In genomic region chr9:101409079-101409477, GRCh38 we compare ENCODE assay signal across 22 cellular contexts. TPM values are rescaled to one million over a fixed set of nuclear protein-coding genes. Genes with fewer than 3 reads are reported as not detected.
DNase-seq lines count a peak whose midpoint lies in the region; ATAC-seq, FAIRE-seq and TF ChIP-seq lines count a peak whose summit lies in the region.
"Had no signal": no experiment of that assay in that cellular context is flagged by ENCODE, and none has a peak within 500 bp of the region (broad histone marks: within the 10 kb centered on the region; RNA-seq: fewer than 3 reads in every experiment).

No MANE protein-coding gene starts in this region.

- no peak overlapping the region for H3K4me3 Mint-ChIP-seq in naive thymus-derived CD8-positive, alpha-beta T cell
- H3K4me3 Mint-ChIP-seq: activated CD4-positive, alpha-beta T cell treated with anti-CD3 and anti-CD28 coated beads, Interleukin-2, amount 10 ng/mL, durations not matched to agents 7 days and 5 days; CD4-positive, CD25-positive, alpha-beta regulatory T cell; central memory CD8-positive, alpha-beta T cell; effector memory CD8-positive, alpha-beta T cell had no signal

- no peaks in the 10 kb centered on the region for H3K27me3 Mint-ChIP-seq in naive thymus-derived CD8-positive, alpha-beta T cell
- H3K27me3 Mint-ChIP-seq: activated CD4-positive, alpha-beta T cell treated with anti-CD3 and anti-CD28 coated beads, Interleukin-2, amount 10 ng/mL, durations not matched to agents 7 days and 5 days; CD4-positive, CD25-positive, alpha-beta regulatory T cell; central memory CD8-positive, alpha-beta T cell; effector memory CD8-positive, alpha-beta T cell had no signal

- POLR2A ChIA-PET in naive thymus-derived CD8-positive, alpha-beta T cell (lab: Charles Lee), result interaction anchor here (2.2 kb wide), 1 partner anchor 10 kb away, joined by 10 read pairs; the partner anchor contains the start of genes MRPL50 and ZNF189

- H3K27ac Mint-ChIP-seq in naive thymus-derived CD8-positive, alpha-beta T cell, result no peak overlapping the region
- H3K27ac Mint-ChIP-seq: activated CD4-positive, alpha-beta T cell treated with anti-CD3 and anti-CD28 coated beads, Interleukin-2, amount 10 ng/mL, durations not matched to agents 7 days and 5 days; CD4-positive, CD25-positive, alpha-beta regulatory T cell; effector memory CD8-positive, alpha-beta T cell had no signal

- H3K36me3 Mint-ChIP-seq in naive thymus-derived CD8-positive, alpha-beta T cell, result peaks cover 66 to 84% (median 75%) of the 10 kb centered on the region in 3 donors

- ATAC-seq in HG03520 (IDR thresholded peaks at IDR 0.05; ENCODE audit: unreplicated experiment), result no peak
- ATAC-seq in naive thymus-derived CD8-positive, alpha-beta T cell, result no peak
- ATAC-seq: effector memory CD8-positive, alpha-beta T cell had no signal

- DNase-seq in DMS53 (lab: John Stamatoyannopoulos, UW), result peak; percentile 7
- no peak for DNase-seq in DMS53 treated with DMSO at 0.1 percent for 48 hours (lab: John Stamatoyannopoulos, UW; ENCODE audit: unreplicated experiment)
- DNase-seq in H54 (ENCODE audit: insufficient read length, low spot score), result no peak
- DNase-seq in dermis blood vessel endothelial cell, result peak; percentile 16
- peak; percentile 18 for DNase-seq in myocyte (ENCODE audit: low read depth)
- no peak for DNase-seq in DMS153 treated with DMSO at 0.1 percent for 48 hours (lab: John Stamatoyannopoulos, UW; ENCODE audit: unreplicated experiment)
- no peak for DNase-seq in naive thymus-derived CD8-positive, alpha-beta T cell
- DNase-seq: 8988T; activated CD4-positive, alpha-beta T cell treated with anti-CD3 and anti-CD28 coated beads, Interleukin-2, amount 10 ng/mL, durations not matched to agents 7 days and 5 days; activated gamma-delta T cell; CD4-positive, CD25-positive, alpha-beta regulatory T cell; effector memory CD8-positive, alpha-beta T cell; foreskin fibroblast; hippocampal formation; NCI-H1092 treated with DMSO at 0.1 percent for 48 hours; RPMI8226; SW 1271 had no signal

- peak; percentile 89 for FAIRE-seq in H54 (lab: Jason Lieb, UNC)

- peaks cover 33 to 99% (median 65%) of the 10 kb centered on the region in 9 donors for H3K9me3 Mint-ChIP-seq in naive thymus-derived CD8-positive, alpha-beta T cell

- TF ChIP-seq POLR2A in H54 (IDR thresholded peaks at IDR 0.05; ENCODE audit: low read depth, low read length), result no peak

- H3K4me1 Mint-ChIP-seq in naive thymus-derived CD8-positive, alpha-beta T cell, result peaks cover 0 to 5% (median 0%) of the 10 kb centered on the region in 4 donors
- H3K4me1 Mint-ChIP-seq: activated CD4-positive, alpha-beta T cell treated with anti-CD3 and anti-CD28 coated beads, Interleukin-2, amount 10 ng/mL, durations not matched to agents 7 days and 5 days; central memory CD8-positive, alpha-beta T cell had no signal

RNA-seq across cellular contexts. Expression of gene ZNF189, which starts 10.4 kb away (rescaled TPM):
- total RNA-seq in dermis blood vessel endothelial cell (31.3 and 33.8 TPM in 2 replicates), myocyte (19.0 and 23.7 TPM in 2 replicates)
- 6.7 TPM for polyA plus RNA-seq in myocyte (2012)
- total RNA-seq in naive thymus-derived CD8-positive, alpha-beta T cell, result 10 to 100 TPM; 23.7 to 26.3 TPM
- 1 to 10 TPM; 1.4 to 2.6 (median 2.6) TPM for polyA plus RNA-seq in naive thymus-derived CD8-positive, alpha-beta T cell

RNA-seq across cellular contexts. Expression of gene MRPL50, which starts 10.7 kb away (rescaled TPM):
- total RNA-seq in dermis blood vessel endothelial cell (15.5 and 19.4 TPM in 2 replicates), myocyte (15.8 and 20.2 TPM in 2 replicates)
- 6.9 TPM for polyA plus RNA-seq in myocyte (2012)
- total RNA-seq in naive thymus-derived CD8-positive, alpha-beta T cell, result 10 to 100 TPM; 20.3 to 21.3 TPM
- polyA plus RNA-seq in naive thymus-derived CD8-positive, alpha-beta T cell, result 10 to 100 TPM; 12.9 to 17.8 (median 13.2) TPM

RNA-seq across cellular contexts. Expression of gene BAAT, which starts 24.3 kb away (rescaled TPM):
- total RNA-seq in dermis blood vessel endothelial cell (not detected in 2 replicates), myocyte (0.37 and 1.8 TPM in 2 replicates)
- 0.03 TPM for polyA plus RNA-seq in myocyte (2012)
- not detected for total RNA-seq in naive thymus-derived CD8-positive, alpha-beta T cell
- not detected for polyA plus RNA-seq in naive thymus-derived CD8-positive, alpha-beta T cell
- total RNA-seq: kidney epithelial cell, mesenteric fat pad had no signal

RNA-seq across cellular contexts. Expression of gene ALDOB, which starts 26.5 kb away (rescaled TPM):
- under 0.01 TPM in 1 of 2 replicates, not detected in the other for total RNA-seq in dermis blood vessel endothelial cell
- not detected in 2 replicates for total RNA-seq in myocyte
- 0.13 TPM for polyA plus RNA-seq in myocyte (2012)
- total RNA-seq in naive thymus-derived CD8-positive, alpha-beta T cell, result not detected
- not detected for polyA plus RNA-seq in naive thymus-derived CD8-positive, alpha-beta T cell
- total RNA-seq: activated CD4-positive, alpha-beta T cell treated with anti-CD3 and anti-CD28 coated beads, Interleukin-2, amount 10 ng/mL, durations not matched to agents 7 days and 5 days; CD4-positive, CD25-positive, alpha-beta regulatory T cell; kidney epithelial cell; temporal lobe had no signal
- polyA plus RNA-seq: CD4-positive, CD25-positive, alpha-beta regulatory T cell had no signal

Comparison
In these comparisons a context has a peak if more than half of its experiments do, and no peak if none do; other contexts are left out.
1. DNase-seq: peak in DMS53 (single experiment), dermis blood vessel endothelial cell (single experiment) and myocyte (single experiment); none in DMS53 treated with DMSO at 0.1 percent for 48 hours (single experiment), H54 (single experiment), DMS153 treated with DMSO at 0.1 percent for 48 hours (single experiment) and naive thymus-derived CD8-positive, alpha-beta T cell (0 of 10).